22 cellular contexts compared by ENCODE assay signal in the genomic region with DNA sequence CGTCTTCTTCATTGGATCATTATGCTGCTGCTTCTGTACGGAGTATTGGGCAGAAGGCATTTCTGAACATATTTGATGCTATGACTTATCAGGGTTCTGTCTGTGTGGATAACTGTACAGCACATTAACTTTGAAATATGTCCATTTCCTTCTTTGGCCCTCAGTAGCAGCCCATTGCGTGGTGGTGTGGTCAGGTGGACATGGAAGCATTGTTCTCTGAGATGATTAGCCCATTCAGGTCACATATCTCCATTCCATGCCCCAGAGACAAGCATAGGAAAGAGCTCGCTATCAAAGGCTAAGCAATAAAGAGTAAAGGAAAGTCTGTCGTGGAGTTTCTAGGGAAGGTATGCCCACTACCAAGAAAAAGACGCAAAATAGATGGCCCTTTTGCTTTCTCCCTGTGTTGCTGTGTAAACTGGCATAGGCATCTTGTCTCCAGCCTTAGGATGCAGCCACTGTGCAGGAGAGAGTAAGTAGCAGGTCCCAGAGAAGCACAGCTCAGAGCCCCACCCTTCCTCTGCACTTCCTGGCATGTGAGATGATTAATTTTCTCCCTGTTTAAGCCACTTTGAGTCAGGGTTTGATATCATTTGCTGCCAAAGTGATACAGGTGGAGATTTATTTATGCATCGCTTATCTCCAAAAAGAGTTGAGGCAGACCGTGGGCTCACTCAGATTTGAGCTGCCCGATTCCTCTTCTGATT.
DNase-seq lines count a peak whose midpoint lies in the region; ATAC-seq lines count a peak whose summit lies in the region.
"Had no signal": no experiment of that assay in that cellular context is flagged by ENCODE, and none has a peak within 500 bp of the region (broad histone marks: within the 10 kb centered on the region; RNA-seq: fewer than 3 reads in every experiment).

No MANE protein-coding gene starts in this region.

- ATAC-seq in activated naive CD8-positive, alpha-beta T cell treated with anti-CD3 and anti-CD28 coated beads, Interleukin-2, amount 50 U/mL, for 24 hours, result no peak
- peak in 1 of 2 donors; percentile 57 for ATAC-seq in naive thymus-derived CD8-positive, alpha-beta T cell
- ATAC-seq in GM19467 (IDR thresholded peaks at IDR 0.05; ENCODE audit: unreplicated experiment), result no peak
- ATAC-seq: stimulated activated naive B cell treated with anti-CD40 and anti-IgM and Interleukin-4, amounts not matched to agents 10 μg/mL and 1 μg/mL and 100 μg/mL, for 72 hours had no signal

- DNase-seq in activated naive CD8-positive, alpha-beta T cell treated with anti-CD3 and anti-CD28 coated beads, Interleukin-2, amount 50 U/mL, for 24 hours, result no peak
- DNase-seq in HT1080 (ENCODE audit: low read depth) (peak; percentile 56), dermis blood vessel endothelial cell (peak; percentile 26), NOMO-1 (lab: John Stamatoyannopoulos, UW; ENCODE audit: unreplicated experiment in 2 of 2) (no peak)
- no peak for DNase-seq in naive thymus-derived CD8-positive, alpha-beta T cell
- DNase-seq: activated CD4-positive, alpha-beta T cell treated with anti-CD3 and anti-CD28 coated beads, Interleukin-2, amount 10 ng/mL, durations not matched to agents 7 days and 5 days; brain microvascular endothelial cell; C1 segment of cervical spinal cord; colonic mucosa; DMS79 treated with DMSO at 0.1 percent for 48 hours; glutamatergic neuron; KG1; left cardiac atrium; mesendoderm; NCI-H1436; NCI-H510A treated with DMSO at 0.1 percent for 48 hours; occipital lobe; RPMI8226; stimulated activated CD4-positive, alpha-beta T cell treated with anti-CD3 and anti-CD28 coated beads, Interleukin-2, amount 100 ng/mL, for 48 hours; stimulated activated naive B cell treated with anti-CD40 and anti-IgM and Interleukin-4, amounts not matched to agents 10 μg/mL and 1 μg/mL and 100 μg/mL, for 72 hours had no signal

- peaks cover 32% of the 10 kb centered on the region for H3K4me1 Mint-ChIP-seq in activated naive CD8-positive, alpha-beta T cell (ENCODE audit: low read depth)
- peaks cover 11% of the 10 kb centered on the region for H3K4me1 Mint-ChIP-seq in activated naive CD8-positive, alpha-beta T cell treated with anti-CD3 and anti-CD28 coated beads, Interleukin-2, amount 50 U/mL, for 24 hours
- peaks cover 15 to 42% (median 22%) of the 10 kb centered on the region in 4 donors for H3K4me1 Mint-ChIP-seq in naive thymus-derived CD8-positive, alpha-beta T cell
- H3K4me1 Mint-ChIP-seq: stimulated activated naive B cell treated with anti-CD40 and anti-IgM and Interleukin-4, amounts not matched to agents 10 μg/mL and 1 μg/mL and 100 μg/mL, for 72 hours had no signal

- POLR2A ChIA-PET in naive thymus-derived CD8-positive, alpha-beta T cell (lab: Charles Lee), result no interaction called here

- no peak overlapping the region for H3K4me3 Mint-ChIP-seq in activated naive CD8-positive, alpha-beta T cell
- H3K4me3 Mint-ChIP-seq in activated naive CD8-positive, alpha-beta T cell treated with anti-CD3 and anti-CD28 coated beads, Interleukin-2, amount 50 U/mL, for 24 hours, result no peak overlapping the region
- peak overlapping the region in 9 of 10 donors; percentile 6 to 63 (median 40) for H3K4me3 Mint-ChIP-seq in naive thymus-derived CD8-positive, alpha-beta T cell
- H3K4me3 Mint-ChIP-seq: activated CD4-positive, alpha-beta T cell treated with anti-CD3 and anti-CD28 coated beads, Interleukin-2, amount 10 ng/mL, durations not matched to agents 7 days and 5 days; stimulated activated naive B cell treated with anti-CD40 and anti-IgM and Interleukin-4, amounts not matched to agents 10 μg/mL and 1 μg/mL and 100 μg/mL, for 72 hours had no signal

- peaks cover 14% of the 10 kb centered on the region for H3K9me3 Mint-ChIP-seq in activated naive CD8-positive, alpha-beta T cell (ENCODE audit: low read depth)
- peaks cover 22% of the 10 kb centered on the region for H3K9me3 Mint-ChIP-seq in activated naive CD8-positive, alpha-beta T cell treated with anti-CD3 and anti-CD28 coated beads, Interleukin-2, amount 50 U/mL, for 24 hours
- H3K9me3 Mint-ChIP-seq in naive thymus-derived CD8-positive, alpha-beta T cell, result peaks cover 0 to 33% (median 22%) of the 10 kb centered on the region in 9 donors

- peaks cover 2% of the 10 kb centered on the region for H3K27me3 Mint-ChIP-seq in activated naive CD8-positive, alpha-beta T cell
- H3K27me3 Mint-ChIP-seq in activated naive CD8-positive, alpha-beta T cell treated with anti-CD3 and anti-CD28 coated beads, Interleukin-2, amount 50 U/mL, for 24 hours, result peaks cover 11% of the 10 kb centered on the region
- H3K27me3 Mint-ChIP-seq in naive thymus-derived CD8-positive, alpha-beta T cell, result peaks cover 0 to 15% (median 0%) of the 10 kb centered on the region in 5 donors

- H3K36me3 Mint-ChIP-seq in activated naive CD8-positive, alpha-beta T cell, result peaks cover 19% of the 10 kb centered on the region
- H3K36me3 Mint-ChIP-seq in activated naive CD8-positive, alpha-beta T cell treated with anti-CD3 and anti-CD28 coated beads, Interleukin-2, amount 50 U/mL, for 24 hours (ENCODE audit: low read depth), result peaks cover 9% of the 10 kb centered on the region
- H3K36me3 Mint-ChIP-seq in naive thymus-derived CD8-positive, alpha-beta T cell, result peaks cover 0 to 25% (median 16%) of the 10 kb centered on the region in 3 donors

- H3K27ac Mint-ChIP-seq in activated naive CD8-positive, alpha-beta T cell, result peak overlapping the region; percentile 41
- no peak overlapping the region for H3K27ac Mint-ChIP-seq in activated naive CD8-positive, alpha-beta T cell treated with anti-CD3 and anti-CD28 coated beads, Interleukin-2, amount 50 U/mL, for 24 hours
- H3K27ac Mint-ChIP-seq in naive thymus-derived CD8-positive, alpha-beta T cell, result peak overlapping the region in 8 of 10 donors; percentile 9 to 85 (median 72)
- H3K27ac Mint-ChIP-seq: stimulated activated naive B cell treated with anti-CD40 and anti-IgM and Interleukin-4, amounts not matched to agents 10 μg/mL and 1 μg/mL and 100 μg/mL, for 72 hours had no signal

Comparison
In these comparisons a context has a peak if more than half of its experiments do, and no peak if none do; other contexts are left out.
1. H3K4me3 Mint-ChIP-seq: peak in naive thymus-derived CD8-positive, alpha-beta T cell (9 of 10); none in activated naive CD8-positive, alpha-beta T cell (single experiment) and activated naive CD8-positive, alpha-beta T cell treated with anti-CD3 and anti-CD28 coated beads, Interleukin-2, amount 50 U/mL, for 24 hours (single experiment).
2. DNase-seq: peak in HT1080 (single experiment) and dermis blood vessel endothelial cell (single experiment); none in activated naive CD8-positive, alpha-beta T cell treated with anti-CD3 and anti-CD28 coated beads, Interleukin-2, amount 50 U/mL, for 24 hours (single experiment), naive thymus-derived CD8-positive, alpha-beta T cell (0 of 10) and NOMO-1 (0 of 2).